In the genomic region with DNA sequence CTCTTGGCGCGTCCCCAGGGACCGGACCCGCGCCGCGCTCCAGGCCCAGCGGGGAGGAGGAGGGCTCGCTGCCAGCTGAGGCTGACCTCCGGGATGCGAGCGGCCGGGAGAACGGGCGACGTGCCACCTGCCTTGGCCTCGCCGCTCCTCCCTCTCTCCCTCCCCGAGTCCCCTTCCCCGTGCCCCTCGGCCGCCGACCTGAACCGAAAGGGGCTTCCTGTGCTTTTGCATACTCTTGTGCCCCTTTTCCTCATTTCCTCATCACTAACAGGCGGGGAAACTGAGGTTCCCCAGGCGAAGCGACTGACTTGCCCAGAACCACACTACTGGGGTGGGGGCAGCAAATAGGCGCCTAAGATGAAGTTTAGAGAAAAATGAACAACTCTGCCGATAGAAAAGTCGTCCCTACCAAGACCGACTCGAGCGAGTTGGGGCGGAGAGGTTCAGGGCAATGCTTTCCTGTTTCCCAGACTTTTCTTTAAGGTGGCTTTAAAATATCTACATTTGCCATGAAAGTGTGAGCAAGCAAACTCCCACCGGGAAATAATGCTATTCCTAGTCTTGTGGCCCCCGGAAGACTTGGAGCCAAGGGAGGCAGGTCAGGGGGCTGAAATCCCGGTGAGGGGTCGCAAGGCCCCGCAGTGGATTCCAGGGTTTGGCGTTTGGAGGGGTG, we compare ENCODE assay signal across 8 cellular contexts. TPM values are rescaled to one million over a fixed set of nuclear protein-coding genes. Genes with fewer than 3 reads are reported as not detected.
DNase-seq lines count a peak whose midpoint lies in the region; ATAC-seq and TF ChIP-seq lines count a peak whose summit lies in the region.

No MANE protein-coding gene starts in this region.

- peak overlapping the region; percentile 91 for H3K4me3 Mint-ChIP-seq in activated naive CD8-positive, alpha-beta T cell treated with anti-CD3 and anti-CD28 coated beads, Interleukin-2, amount 10 ng/mL, durations not matched to agents 7 days and 5 days

- no peaks in the 10 kb centered on the region for H3K9me3 ChIP-seq in Loucy (ENCODE audit: insufficient read depth, low read depth, low read length)
- no peaks in the 10 kb centered on the region for H3K9me3 ChIP-seq in iPS DF 6.9 (ENCODE audit: control insufficient read depth, insufficient read depth, low read length)
- no peaks in the 10 kb centered on the region for H3K9me3 ChIP-seq in smooth muscle cell (replicated peaks; ENCODE audit: low read depth)

- H3K27me3 Mint-ChIP-seq in activated naive CD8-positive, alpha-beta T cell treated with anti-CD3 and anti-CD28 coated beads, Interleukin-2, amount 10 ng/mL, durations not matched to agents 7 days and 5 days: no peaks in the 10 kb centered on the region

- H3K36me3 Mint-ChIP-seq in activated naive CD8-positive, alpha-beta T cell treated with anti-CD3 and anti-CD28 coated beads, Interleukin-2, amount 10 ng/mL, durations not matched to agents 7 days and 5 days: peaks cover 14% of the 10 kb centered on the region

- peak overlapping the region; percentile 98 for H3K27ac Mint-ChIP-seq in activated naive CD8-positive, alpha-beta T cell treated with anti-CD3 and anti-CD28 coated beads, Interleukin-2, amount 10 ng/mL, durations not matched to agents 7 days and 5 days

- peaks cover 4% of the 10 kb centered on the region; the same call in 1 of the 2 replicates for H3F3A ChIP-seq in Loucy (ENCODE audit: low read depth)
- H3F3A ChIP-seq in smooth muscle cell (ENCODE audit: low read depth): peaks cover 30% of the 10 kb centered on the region

- no peaks in the 10 kb centered on the region for H3K27me3 ChIP-seq in Loucy (ENCODE audit: insufficient read depth, low read length, poor library complexity, severe bottlenecking)
- no peaks in the 10 kb centered on the region; the same call in 1 of the 2 replicates for H3K27me3 ChIP-seq in iPS DF 6.9 (ENCODE audit: control insufficient read depth, insufficient read depth, low read length)
- H3K27me3 ChIP-seq in smooth muscle cell (ENCODE audit: low read depth): no peaks in the 10 kb centered on the region

- peaks cover 26% of the 10 kb centered on the region for H3K4me1 Mint-ChIP-seq in activated naive CD8-positive, alpha-beta T cell treated with anti-CD3 and anti-CD28 coated beads, Interleukin-2, amount 10 ng/mL, durations not matched to agents 7 days and 5 days

- peak overlapping the region; percentile 87 for H3K9ac ChIP-seq in Loucy (ENCODE audit: low read depth, low read length, poor library complexity, severe bottlenecking)
- peak overlapping the region; percentile 98 for H3K9ac ChIP-seq in smooth muscle cell (ENCODE audit: low read depth)

- H4K20me1 ChIP-seq in Loucy (ENCODE audit: insufficient read depth, low read length, poor library complexity, severe bottlenecking) (peaks cover 20% of the 10 kb centered on the region), smooth muscle cell (ENCODE audit: low read depth) (peaks cover 36% of the 10 kb centered on the region)

- no peak for ATAC-seq in activated naive CD8-positive, alpha-beta T cell treated with anti-CD3 and anti-CD28 coated beads, Interleukin-2, amount 10 ng/mL, durations not matched to agents 7 days and 5 days (ENCODE audit: low read depth)
- ATAC-seq in HG03565 (IDR thresholded peaks at IDR 0.05; ENCODE audit: unreplicated experiment): no peak

- H3K9me2 ChIP-seq in Loucy (replicated peaks; ENCODE audit: low read depth, low read length): no peaks in the 10 kb centered on the region

- H3K79me2 ChIP-seq in Loucy (ENCODE audit: insufficient read depth, low read length): peaks cover 37% of the 10 kb centered on the region
- peaks cover 30% of the 10 kb centered on the region for H3K79me2 ChIP-seq in smooth muscle cell (ENCODE audit: low read depth)

- H3K4me2 ChIP-seq in Loucy (ENCODE audit: low read depth, low read length, poor library complexity, severe bottlenecking) (peak overlapping the region; percentile 97), smooth muscle cell (peak overlapping the region; percentile 92)

- H3K36me3 ChIP-seq in Loucy (ENCODE audit: insufficient read depth, low read length): peaks cover 11% of the 10 kb centered on the region; the same call in 1 of the 2 replicates
- peaks cover 8% of the 10 kb centered on the region for H3K36me3 ChIP-seq in iPS DF 6.9 (ENCODE audit: control insufficient read depth, insufficient read depth, low read length)
- no peaks in the 10 kb centered on the region for H3K36me3 ChIP-seq in smooth muscle cell (ENCODE audit: low read depth)

- H3K9me3 Mint-ChIP-seq in activated naive CD8-positive, alpha-beta T cell treated with anti-CD3 and anti-CD28 coated beads, Interleukin-2, amount 10 ng/mL, durations not matched to agents 7 days and 5 days: no peaks in the 10 kb centered on the region

- peak overlapping the region; percentile 81; the same call in 1 of the 2 replicates for H2AFZ ChIP-seq in Loucy (ENCODE audit: low read length)
- H2AFZ ChIP-seq in smooth muscle cell (ENCODE audit: low read depth): no peak overlapping the region

- H3K27ac ChIP-seq in iPS DF 6.9 (ENCODE audit: low read length) (no peak overlapping the region), smooth muscle cell (ENCODE audit: low read depth) (peak overlapping the region; percentile 99)

- WGBS in iPS DF 6.9 (ENCODE audit: insufficient coverage, insufficient read length): no CpG with 5 or more reads among the region's 40 CpGs
- WGBS in smooth muscle cell (ENCODE audit: low lambda C conversion rate): 2% methylated on average over 21 of the region's 40 CpGs

- H3K4me3 ChIP-seq in Loucy (ENCODE audit: low read length, poor library complexity, severe bottlenecking): peak overlapping the region; percentile 94
- peak overlapping the region; percentile 86; the same call in 1 of the 2 replicates for H3K4me3 ChIP-seq in iPS DF 6.9 (ENCODE audit: low read length)
- peak overlapping the region; percentile 76 for H3K4me3 ChIP-seq in smooth muscle cell

- H3K4me1 ChIP-seq in Loucy (ENCODE audit: insufficient read depth, low read length, poor library complexity, severe bottlenecking) (peaks cover 25% of the 10 kb centered on the region), iPS DF 6.9 (ENCODE audit: control insufficient read depth, insufficient read depth, low read length) (peaks cover 2% of the 10 kb centered on the region; the same call in 1 of the 2 replicates), smooth muscle cell (ENCODE audit: low read depth) (peaks cover 13% of the 10 kb centered on the region)

- no peak for TF ChIP-seq CTCF in Loucy (conservative IDR thresholded peaks at IDR 0.05; ENCODE audit: low read length)
- TF ChIP-seq CTCF in smooth muscle cell (IDR thresholded peaks at IDR 0.05; ENCODE audit: borderline replicate concordance, insufficient read depth, poor library complexity, severe bottlenecking): no peak

- POLR2A ChIA-PET in activated naive CD8-positive, alpha-beta T cell treated with anti-CD3 and anti-CD28 coated beads, Interleukin-2, amount 10 ng/mL, durations not matched to agents 7 days and 5 days (lab: Charles Lee): interaction anchor here (0.6 to 3.4 kb wide), 23 partner anchors 11 to 212 kb away, joined by 3 to 40 read pairs (median 5); a partner anchor contains a TSS

- DNase-seq in ELR (ENCODE audit: low read depth) (peak; percentile 67), iPS DF 6.9 (ENCODE audit: low read depth, low spot score) (no peak), smooth muscle cell (lab: John Stamatoyannopoulos, UW; ENCODE audit: unreplicated experiment) (no peak), Ammon's horn (ENCODE audit: low spot score) (no peak), activated gamma-delta T cell (lab: John Stamatoyannopoulos, UW) (no peak)
- DNase-seq in activated naive CD8-positive, alpha-beta T cell treated with anti-CD3 and anti-CD28 coated beads, Interleukin-2, amount 10 ng/mL, durations not matched to agents 7 days and 5 days: no peak

RNA-seq across cellular contexts. Expression of a gene that starts 0.6 kb away (rescaled TPM):
- 10 to 100 TPM; 39.4 to 41.5 TPM for total RNA-seq in activated naive CD8-positive, alpha-beta T cell treated with anti-CD3 and anti-CD28 coated beads, Interleukin-2, amount 10 ng/mL, durations not matched to agents 7 days and 5 days
- total RNA-seq in smooth muscle cell: 751 and 817 TPM in 2 replicates
- polyA plus RNA-seq in smooth muscle cell: 656 and 995 TPM in 2 replicates

Comparison
In these comparisons a context has a peak if more than half of its experiments do, and no peak if none do; other contexts are left out.
1. RNA of a gene that starts 0.6 kb away (total RNA-seq): 751 to 817 TPM in smooth muscle cell; 39.4 to 41.5 TPM in activated naive CD8-positive, alpha-beta T cell treated with anti-CD3 and anti-CD28 coated beads, Interleukin-2, amount 10 ng/mL, durations not matched to agents 7 days and 5 days; every median in the first group is over 10 times any median in the second.
2. Peak in every context shown above with its lines, with median percentiles within 50 percentile points of each other: H3K4me3 ChIP-seq.